20 cellular contexts compared by ENCODE assay signal in the genomic region with DNA sequence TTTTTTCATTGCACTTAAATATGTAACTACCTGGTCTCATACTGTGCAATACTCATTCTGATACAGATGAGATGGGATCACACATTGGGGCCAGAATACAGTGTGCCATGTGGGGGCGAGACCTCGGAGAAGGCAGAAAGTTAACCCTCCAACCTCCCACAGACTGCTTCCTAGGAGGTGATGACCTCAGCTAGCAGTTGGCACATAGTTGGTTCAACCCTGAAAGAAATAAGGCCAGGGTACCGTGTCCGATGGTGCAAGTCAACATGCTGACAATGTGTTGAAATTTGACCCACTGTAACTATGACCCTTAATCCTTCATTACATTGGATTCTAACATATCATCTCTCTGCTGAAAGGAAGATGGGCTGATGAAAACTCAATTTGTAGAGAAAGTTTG.
DNase-seq lines count a peak whose midpoint lies in the region; ATAC-seq and TF ChIP-seq lines count a peak whose summit lies in the region.
"Had no signal": no experiment of that assay in that cellular context is flagged by ENCODE, and none has a peak within 500 bp of the region (broad histone marks: within the 10 kb centered on the region; RNA-seq: fewer than 3 reads in every experiment).

No MANE protein-coding gene starts in this region.

- H3K4me3 ChIP-seq in psoas muscle: no peak overlapping the region
- H3K4me3 ChIP-seq: adrenal gland, dorsolateral prefrontal cortex, PC-9, SJCRH30 had no signal

- intact Hi-C loops in activated CD4-positive, alpha-beta T cell treated with anti-CD3 and anti-CD28 coated beads for 36 hours (cut with DNase I, micrococcal nuclease): no loop called here
- intact Hi-C loops in CD4-positive, alpha-beta T cell (cut with DNase I, micrococcal nuclease): loop anchor here in 1 of 2 experiments (10.0 kb wide), 1 partner anchor 59 kb away; no protein-coding TSS in a partner anchor
- intact Hi-C loops in psoas muscle (cut with DNase I) (no loop called here), Right ventricle myocardium superior (cut with DNase I) (no loop called here)

- DNase-seq in activated CD4-positive, alpha-beta T cell treated with anti-CD3 and anti-CD28 coated beads for 36 hours: peak; percentile 64
- no peak for DNase-seq in activated CD4-positive, alpha-beta T cell treated with anti-CD3 and anti-CD28 coated beads, Interleukin-2, amount 50 U/mL, for 4 hours
- no peak for DNase-seq in CD4-positive, alpha-beta T cell
- peak; percentile 52 to 68 for DNase-seq in activated T-cell treated with anti-CD3 and anti-CD28 coated beads, Interleukin-2, amount 50 U/mL, for 72 hours
- no peak for DNase-seq in psoas muscle
- no peak for DNase-seq in Kasumi-1 (lab: John Stamatoyannopoulos, UW)
- no peak for DNase-seq in Right ventricle myocardium superior
- DNase-seq in dedifferentiated amniotic fluid mesenchymal stem cell (ENCODE audit: extremely low spot score): no peak
- DNase-seq: activated CD8-positive, alpha-beta memory T cell treated with anti-CD3 and anti-CD28 coated beads, Interleukin-2, amount 50 U/mL, for 48 hours; adrenal gland; dorsolateral prefrontal cortex; GDM1; hypothalamus; NCI-H1436 treated with DMSO at 0.1 percent for 48 hours; NCI-H2171; NCI-H82; PC-9 had no signal

- WGBS in psoas muscle, 3 donors: 42 to 52% (median 46%) methylated on average over 4 of the region's 4 CpGs

- CTCF ChIA-PET in activated CD4-positive, alpha-beta T cell treated with anti-CD3 and anti-CD28 coated beads for 36 hours (lab: Charles Lee): interaction anchor here (1.0 to 1.2 kb wide), 3 partner anchors 10 to 110 kb away, joined by 3 to 7 read pairs (median 3); no protein-coding TSS in a partner anchor
- CTCF ChIA-PET in CD4-positive, alpha-beta T cell (lab: Charles Lee): interaction anchor here (2.1 kb wide), 1 partner anchor 16 kb away, joined by 5 read pairs; no protein-coding TSS in a partner anchor

- H3K27me3 Mint-ChIP-seq in activated CD4-positive, alpha-beta T cell treated with anti-CD3 and anti-CD28 coated beads for 36 hours: no peaks in the 10 kb centered on the region
- H3K27me3 Mint-ChIP-seq in CD4-positive, alpha-beta T cell: no peaks in the 10 kb centered on the region
- no peaks in the 10 kb centered on the region for H3K27me3 Mint-ChIP-seq in activated T-cell treated with anti-CD3 and anti-CD28 coated beads, Interleukin-2, amount 50 U/mL, for 72 hours (ENCODE audit: low read depth)

- POLR2A ChIA-PET in activated CD4-positive, alpha-beta T cell treated with anti-CD3 and anti-CD28 coated beads for 36 hours (lab: Charles Lee): interaction anchor here (0.6 to 1.0 kb wide), 2 partner anchors 124 to 132 kb away, joined by 3 read pairs; no protein-coding TSS in a partner anchor
- POLR2A ChIA-PET in CD4-positive, alpha-beta T cell (lab: Charles Lee): no interaction called here

- H3K27ac Mint-ChIP-seq in activated CD4-positive, alpha-beta T cell treated with anti-CD3 and anti-CD28 coated beads for 36 hours: peak overlapping the region; percentile 82
- peak overlapping the region; percentile 92 for H3K27ac Mint-ChIP-seq in CD4-positive, alpha-beta T cell
- peak overlapping the region; percentile 34 for H3K27ac Mint-ChIP-seq in activated T-cell treated with anti-CD3 and anti-CD28 coated beads, Interleukin-2, amount 50 U/mL, for 72 hours
- H3K27ac Mint-ChIP-seq: nephron had no signal

- peaks cover 74% of the 10 kb centered on the region for H3K36me3 Mint-ChIP-seq in activated CD4-positive, alpha-beta T cell treated with anti-CD3 and anti-CD28 coated beads for 36 hours (ENCODE audit: low read depth)
- H3K36me3 Mint-ChIP-seq in CD4-positive, alpha-beta T cell (ENCODE audit: low read depth): peaks cover 48% of the 10 kb centered on the region
- H3K36me3 Mint-ChIP-seq in activated T-cell treated with anti-CD3 and anti-CD28 coated beads, Interleukin-2, amount 50 U/mL, for 72 hours (ENCODE audit: insufficient read depth in 2 of 2): peaks cover 10 to 21% of the 10 kb centered on the region in 2 donors

- no peaks in the 10 kb centered on the region for H3K9me3 Mint-ChIP-seq in activated CD4-positive, alpha-beta T cell treated with anti-CD3 and anti-CD28 coated beads for 36 hours (ENCODE audit: low read depth)
- H3K9me3 Mint-ChIP-seq in CD4-positive, alpha-beta T cell: peaks cover 2% of the 10 kb centered on the region
- H3K9me3 Mint-ChIP-seq in activated T-cell treated with anti-CD3 and anti-CD28 coated beads, Interleukin-2, amount 50 U/mL, for 72 hours: no peaks in the 10 kb centered on the region
- H3K9me3 Mint-ChIP-seq: nephron had no signal

- peak; percentile 11 for ATAC-seq in activated CD4-positive, alpha-beta T cell treated with anti-CD3 and anti-CD28 coated beads for 36 hours
- ATAC-seq in CD4-positive, alpha-beta T cell (ENCODE audit: poor library complexity): no peak
- peak; percentile 25 to 30 for ATAC-seq in activated T-cell treated with anti-CD3 and anti-CD28 coated beads, Interleukin-2, amount 50 U/mL, for 72 hours (replicated peaks in 1 of 2)
- ATAC-seq in psoas muscle (peak in 3 of 4 donors; percentile 44 to 67 (median 47)), Right ventricle myocardium superior (ENCODE audit: poor library complexity) (no peak)

- H3K36me3 ChIP-seq in psoas muscle (ENCODE audit: insufficient read depth in 1 of 2, low read depth in 1 of 2): peaks cover 0 to 4% of the 10 kb centered on the region in 2 donors
- H3K36me3 ChIP-seq: adrenal gland, SJCRH30 had no signal

- peaks cover 94% of the 10 kb centered on the region for H3K4me1 Mint-ChIP-seq in activated CD4-positive, alpha-beta T cell treated with anti-CD3 and anti-CD28 coated beads for 36 hours
- H3K4me1 Mint-ChIP-seq in CD4-positive, alpha-beta T cell (ENCODE audit: low read depth): peaks cover 85% of the 10 kb centered on the region
- peaks cover 96% of the 10 kb centered on the region for H3K4me1 Mint-ChIP-seq in activated T-cell treated with anti-CD3 and anti-CD28 coated beads, Interleukin-2, amount 50 U/mL, for 72 hours (ENCODE audit: low read depth)

- H3K27me3 ChIP-seq in CD4-positive, alpha-beta T cell (ENCODE audit: control insufficient read depth, insufficient read depth, low read length): no peaks in the 10 kb centered on the region
- H3K27me3 ChIP-seq in psoas muscle (ENCODE audit: insufficient read depth in 3 of 3, low read length in 2 of 3): no peaks in the 10 kb centered on the region
- H3K27me3 ChIP-seq: adrenal gland, dorsolateral prefrontal cortex, SJCRH30 had no signal

- peaks cover 11% of the 10 kb centered on the region for H3K4me1 ChIP-seq in psoas muscle
- H3K4me1 ChIP-seq: adrenal gland had no signal

- H3K27ac ChIP-seq in CD4-positive, alpha-beta T cell (ENCODE audit: low read depth, low read length): no peak overlapping the region
- H3K27ac ChIP-seq in psoas muscle: no peak overlapping the region
- H3K27ac ChIP-seq: 22Rv1, adrenal gland, dorsolateral prefrontal cortex, PC-9, SJCRH30 had no signal

- H3K9me3 ChIP-seq in CD4-positive, alpha-beta T cell (ENCODE audit: control insufficient read depth, low read length): no peaks in the 10 kb centered on the region
- H3K9me3 ChIP-seq in psoas muscle: no peaks in the 10 kb centered on the region
- H3K9me3 ChIP-seq: adrenal gland, SJCRH30 had no signal

- no peak overlapping the region for H3K4me3 Mint-ChIP-seq in activated CD4-positive, alpha-beta T cell treated with anti-CD3 and anti-CD28 coated beads for 36 hours
- H3K4me3 Mint-ChIP-seq in CD4-positive, alpha-beta T cell: no peak overlapping the region
- H3K4me3 Mint-ChIP-seq in activated T-cell treated with anti-CD3 and anti-CD28 coated beads, Interleukin-2, amount 50 U/mL, for 72 hours: peak overlapping the region; percentile 58 to 62
- H3K4me3 Mint-ChIP-seq: nephron had no signal

- no peak for TF ChIP-seq CTCF in CD4-positive, alpha-beta T cell (IDR thresholded peaks at IDR 0.05)
- TF ChIP-seq CTCF in psoas muscle (IDR thresholded peaks at IDR 0.05): no peak

Comparison
In these comparisons a context has a peak if more than half of its experiments do, and no peak if none do; other contexts are left out.
1. DNase-seq: peak in activated CD4-positive, alpha-beta T cell treated with anti-CD3 and anti-CD28 coated beads for 36 hours (single experiment) and activated T-cell treated with anti-CD3 and anti-CD28 coated beads, Interleukin-2, amount 50 U/mL, for 72 hours (2 of 2); none in activated CD4-positive, alpha-beta T cell treated with anti-CD3 and anti-CD28 coated beads, Interleukin-2, amount 50 U/mL, for 4 hours (0 of 2), CD4-positive, alpha-beta T cell (0 of 10), psoas muscle (0 of 2), Kasumi-1 (0 of 2), Right ventricle myocardium superior (single experiment) and dedifferentiated amniotic fluid mesenchymal stem cell (single experiment).
2. ATAC-seq: peak in activated CD4-positive, alpha-beta T cell treated with anti-CD3 and anti-CD28 coated beads for 36 hours (single experiment), activated T-cell treated with anti-CD3 and anti-CD28 coated beads, Interleukin-2, amount 50 U/mL, for 72 hours (2 of 2) and psoas muscle (3 of 4); none in CD4-positive, alpha-beta T cell (single experiment) and Right ventricle myocardium superior (single experiment).
3. H3K27ac Mint-ChIP-seq: peak in every context shown above with its lines; median percentile 92 in CD4-positive, alpha-beta T cell; 82 in activated CD4-positive, alpha-beta T cell treated with anti-CD3 and anti-CD28 coated beads for 36 hours; 34 in activated T-cell treated with anti-CD3 and anti-CD28 coated beads, Interleukin-2, amount 50 U/mL, for 72 hours.
4. H3K4me3 Mint-ChIP-seq: peak in activated T-cell treated with anti-CD3 and anti-CD28 coated beads, Interleukin-2, amount 50 U/mL, for 72 hours (2 of 2); none in activated CD4-positive, alpha-beta T cell treated with anti-CD3 and anti-CD28 coated beads for 36 hours (single experiment) and CD4-positive, alpha-beta T cell (single experiment).